ENCODE assay signal across 8 cellular contexts in genomic region chr14:94342334-94342934, GRCh38. TPM values are rescaled to one million over a fixed set of nuclear protein-coding genes. Genes with fewer than 3 reads are reported as not detected.
DNase-seq lines count a peak whose midpoint lies in the region; ATAC-seq and TF ChIP-seq lines count a peak whose summit lies in the region.

No MANE protein-coding gene starts in this region.

- no peak overlapping the region for H4K8ac ChIP-seq in trophoblast cell (ENCODE audit: low read depth, low read length)

- ATAC-seq in GM18907 (IDR thresholded peaks at IDR 0.05; ENCODE audit: unreplicated experiment) = no peak
- no peak for ATAC-seq in GM21515 (IDR thresholded peaks at IDR 0.05; ENCODE audit: unreplicated experiment)

- peak overlapping the region in 1 of 4 donors; percentile 22 for H3K4me3 ChIP-seq in Peyer's patch
- H3K4me3 ChIP-seq in esophagus muscularis mucosa = no peak overlapping the region
- H3K4me3 ChIP-seq in trophoblast cell (ENCODE audit: low read depth, low read length) = no peak overlapping the region

- 27% methylated on average over 2 of the region's 2 CpGs for WGBS in esophagus muscularis mucosa
- no CpG with 5 or more reads among the region's 2 CpGs for WGBS in trophoblast cell (ENCODE audit: extremely low coverage, insufficient coverage, insufficient read length)

- H3K36me3 ChIP-seq in Peyer's patch (no peaks in the 10 kb centered on the region), esophagus muscularis mucosa (no peaks in the 10 kb centered on the region), trophoblast cell (ENCODE audit: control insufficient read depth in 1 of 2, insufficient read depth in 2 of 2, low read length in 2 of 2) (no peaks in the 10 kb centered on the region)

- no peak overlapping the region for H2BK120ac ChIP-seq in trophoblast cell (ENCODE audit: insufficient read depth, low read length, poor library complexity)

- no peak overlapping the region for H2BK12ac ChIP-seq in trophoblast cell (ENCODE audit: low read length)

- H2BK5ac ChIP-seq in trophoblast cell (ENCODE audit: low read depth, low read length, poor library complexity) = no peak overlapping the region

- H3K4me1 ChIP-seq in Peyer's patch = peaks cover 0 to 4% (median 0%) of the 10 kb centered on the region in 4 donors
- peaks cover 11 to 17% (median 17%) of the 10 kb centered on the region in 4 donors for H3K4me1 ChIP-seq in esophagus muscularis mucosa
- H3K4me1 ChIP-seq in trophoblast cell (ENCODE audit: control insufficient read depth in 1 of 2, insufficient read depth in 2 of 2, low read length in 2 of 2) = peaks cover 0 to 2% of the 10 kb centered on the region in 2 experiments

- no peak for TF ChIP-seq EP300 in esophagus muscularis mucosa (IDR thresholded peaks at IDR 0.05)

- no peak overlapping the region for H3K9ac ChIP-seq in trophoblast cell (ENCODE audit: low read length)

- TF ChIP-seq CTCF in Peyer's patch (IDR thresholded peaks at IDR 0.05) = no peak
- no peak for TF ChIP-seq CTCF in esophagus muscularis mucosa (IDR thresholded peaks at IDR 0.05)

- no peak overlapping the region for H3K14ac ChIP-seq in trophoblast cell (ENCODE audit: low read length)

- no peaks in the 10 kb centered on the region for H3K79me2 ChIP-seq in trophoblast cell (ENCODE audit: control insufficient read depth, insufficient read depth, low read length, poor library complexity)

- no peak overlapping the region for H3K23ac ChIP-seq in trophoblast cell (ENCODE audit: low read length)

- H4K91ac ChIP-seq in trophoblast cell (ENCODE audit: low read depth, low read length) = no peak overlapping the region

- TF ChIP-seq POLR2A in Peyer's patch (IDR thresholded peaks at IDR 0.05) (no peak), esophagus muscularis mucosa (IDR thresholded peaks at IDR 0.05; ENCODE audit: low read depth) (no peak)

- H3K4ac ChIP-seq in trophoblast cell (ENCODE audit: low read depth, low read length) = no peak overlapping the region

- H2AK5ac ChIP-seq in trophoblast cell (ENCODE audit: low read length) = no peak overlapping the region

- H3K27me3 ChIP-seq in Peyer's patch (no peaks in the 10 kb centered on the region), esophagus muscularis mucosa (no peaks in the 10 kb centered on the region), trophoblast cell (ENCODE audit: insufficient read depth, low read length) (no peaks in the 10 kb centered on the region)

- no peaks in the 10 kb centered on the region for H3K9me3 ChIP-seq in Peyer's patch
- no peaks in the 10 kb centered on the region for H3K9me3 ChIP-seq in esophagus muscularis mucosa
- no peaks in the 10 kb centered on the region for H3K9me3 ChIP-seq in trophoblast cell (ENCODE audit: insufficient read depth, low read depth, low read length)

- no peak overlapping the region for H4K12ac ChIP-seq in trophoblast cell (ENCODE audit: low read depth, low read length)

- no peak overlapping the region for H3K18ac ChIP-seq in trophoblast cell (ENCODE audit: low read length)

- intact Hi-C loops in esophagus muscularis mucosa (cut with DNase I) = no loop called here

- H3K27ac ChIP-seq in Peyer's patch (peak overlapping the region in 2 of 4 donors; percentile 67 to 86), esophagus muscularis mucosa (replicated peaks in 1 of 4) (peak overlapping the region in 1 of 4 donors; percentile 21), trophoblast cell (ENCODE audit: low read depth, low read length) (no peak overlapping the region)

- DNase-seq in activated effector memory CD4-positive, alpha-beta T cell treated with anti-CD3 and anti-CD28 coated beads, Interleukin-2, amount 50 U/mL, for 16 hours = peak; percentile 70
- no peak for DNase-seq in activated effector memory CD4-positive, alpha-beta T cell treated with Interleukin-2 at 50 U/mL for 16 hours
- peak; percentile 18 to 93 (median 87) for DNase-seq in Peyer's patch
- DNase-seq in esophagus muscularis mucosa (ENCODE audit: extremely low spot score) = peak; percentile 97
- DNase-seq in trophoblast cell = peak; percentile 15 to 24
- DNase-seq in GM19240 (ENCODE audit: insufficient read length, low spot score) = no peak

- no peak overlapping the region for H2AFZ ChIP-seq in trophoblast cell (ENCODE audit: insufficient read depth, low read length, poor library complexity)

- no peaks in the 10 kb centered on the region for H3K79me1 ChIP-seq in trophoblast cell (ENCODE audit: low read length)

- H3K4me2 ChIP-seq in trophoblast cell (ENCODE audit: low read length) = no peak overlapping the region

RNA-seq across cellular contexts. Expression of gene SERPINA6, which starts 19.3 kb away (rescaled TPM):
- not detected for total RNA-seq in Peyer's patch
- not detected for total RNA-seq in esophagus muscularis mucosa
- not detected in 2 replicates for polyA plus RNA-seq in trophoblast cell (2013)

RNA-seq across cellular contexts. Expression of gene SERPINA2, which starts 24.1 kb away (rescaled TPM):
- total RNA-seq in Peyer's patch (not detected), esophagus muscularis mucosa (not detected)
- polyA plus RNA-seq in trophoblast cell (2013) = 0.39 and 0.42 TPM in 2 replicates

RNA-seq across cellular contexts. Expression of gene SERPINA1, which starts 46.0 kb away (rescaled TPM):
- total RNA-seq in Peyer's patch = 1,000 to 10,000 TPM in 1 of 4 donors, 100 to 1,000 TPM in 3; 102 to 1,757 (median 637) TPM
- 10 to 100 TPM in 1 of 4 donors, 1 to 10 TPM in 3; 1.7 to 20.2 (median 2.2) TPM for total RNA-seq in esophagus muscularis mucosa
- polyA plus RNA-seq in trophoblast cell (2013) = 0.14 and 0.19 TPM in 2 replicates

RNA-seq across cellular contexts. Expression of gene SERPINA10, which starts 49.4 kb away (rescaled TPM):
- total RNA-seq in Peyer's patch (not detected), esophagus muscularis mucosa (not detected)
- polyA plus RNA-seq in trophoblast cell (2013) = not detected in 2 replicates

Comparison
In these comparisons a context has a peak if more than half of its experiments do, and no peak if none do; other contexts are left out.
1. DNase-seq: peak in activated effector memory CD4-positive, alpha-beta T cell treated with anti-CD3 and anti-CD28 coated beads, Interleukin-2, amount 50 U/mL, for 16 hours (single experiment), Peyer's patch (3 of 3), esophagus muscularis mucosa (single experiment) and trophoblast cell (2 of 2); none in activated effector memory CD4-positive, alpha-beta T cell treated with Interleukin-2 at 50 U/mL for 16 hours (single experiment) and GM19240 (single experiment).
2. RNA of gene SERPINA1, which starts 46.0 kb away (total RNA-seq): 102 to 1,757 TPM in Peyer's patch; 1.7 to 20.2 TPM in esophagus muscularis mucosa; every median in the first group is over 4 times any median in the second.